Comparison of ENCODE assay signal across 22 cellular contexts in genomic region chr11:133905677-133906156, GRCh38. TPM values are rescaled to one million over a fixed set of nuclear protein-coding genes. Genes with fewer than 3 reads are reported as not detected.
A peak's percentile ranks its signal among the peaks of the same experiment; 100 is the strongest.
DNase-seq lines count a peak whose midpoint lies in the region; ATAC-seq and TF ChIP-seq lines count a peak whose summit lies in the region.
"Had no signal": no experiment of that assay in that cellular context is flagged by ENCODE, and none has a peak within 500 bp of the region (broad histone marks: within the 10 kb centered on the region; RNA-seq: fewer than 3 reads in every experiment).

No MANE protein-coding gene starts in this region.

- H3K4me1 Mint-ChIP-seq in activated naive CD4-positive, alpha-beta T cell treated with anti-CD3 and anti-CD28 coated beads, Interleukin-2, amount 10 ng/mL, durations not matched to agents 7 days and 5 days = no peaks in the 10 kb centered on the region
- no peaks in the 10 kb centered on the region for H3K4me1 Mint-ChIP-seq in chondrocyte (ENCODE audit: low read depth)
- H3K4me1 Mint-ChIP-seq: CD4-positive, alpha-beta memory T cell; stimulated activated naive CD8-positive, alpha-beta T cell treated with anti-CD3 and anti-CD28 coated beads, Interleukin-15, amount 100 ng/mL, for 72 hours had no signal

- H3K9me3 ChIP-seq in upper lobe of right lung = no peaks in the 10 kb centered on the region
- no peaks in the 10 kb centered on the region for H3K9me3 ChIP-seq in A673 (ENCODE audit: low read depth, low read length, poor library complexity, severe bottlenecking)
- H3K9me3 ChIP-seq: A549, upper lobe of left lung had no signal

- H3K27ac ChIP-seq in upper lobe of right lung = no peak overlapping the region
- no peak overlapping the region for H3K27ac ChIP-seq in A673 (ENCODE audit: low read depth, low read length, poor library complexity, severe bottlenecking)
- H3K27ac ChIP-seq: A549, upper lobe of left lung had no signal

- POLR2A ChIA-PET in A673 (lab: Charles Lee; ENCODE audit: low non-redundant PET) = no interaction called here

- no peaks in the 10 kb centered on the region for H3K27me3 Mint-ChIP-seq in activated naive CD4-positive, alpha-beta T cell treated with anti-CD3 and anti-CD28 coated beads, Interleukin-2, amount 10 ng/mL, durations not matched to agents 7 days and 5 days
- no peaks in the 10 kb centered on the region for H3K27me3 Mint-ChIP-seq in chondrocyte (ENCODE audit: low read depth)
- H3K27me3 Mint-ChIP-seq: activated CD8-positive, alpha-beta T cell treated with anti-CD3 and anti-CD28 coated beads for 36 hours; CD4-positive, alpha-beta memory T cell; natural killer cell treated with Interleukin-12 subunit alpha and Interleukin-12 subunit beta and Interleukin-15 and Interleukin-18, amount 100 ng/mL, for 72 hours; stimulated activated naive CD8-positive, alpha-beta T cell treated with anti-CD3 and anti-CD28 coated beads, Interleukin-15, amount 100 ng/mL, for 72 hours had no signal

- H3K4me3 ChIP-seq in upper lobe of right lung = no peak overlapping the region
- H3K4me3 ChIP-seq in A673 (ENCODE audit: low read depth, low read length, poor library complexity, severe bottlenecking) = no peak overlapping the region
- H3K4me3 ChIP-seq: A549, upper lobe of left lung had no signal

- H3K27me3 ChIP-seq in upper lobe of right lung = no peaks in the 10 kb centered on the region
- H3K27me3 ChIP-seq in A673 (replicated peaks; ENCODE audit: insufficient read depth, low read depth, low read length, poor library complexity) = no peaks in the 10 kb centered on the region
- H3K27me3 ChIP-seq: upper lobe of left lung had no signal

- no peaks in the 10 kb centered on the region for H3K9me3 Mint-ChIP-seq in activated naive CD4-positive, alpha-beta T cell treated with anti-CD3 and anti-CD28 coated beads, Interleukin-2, amount 10 ng/mL, durations not matched to agents 7 days and 5 days
- H3K9me3 Mint-ChIP-seq in chondrocyte (ENCODE audit: low read depth) = no peaks in the 10 kb centered on the region
- H3K9me3 Mint-ChIP-seq: activated CD8-positive, alpha-beta T cell treated with anti-CD3 and anti-CD28 coated beads for 36 hours; CD4-positive, alpha-beta memory T cell; natural killer cell treated with Interleukin-12 subunit alpha and Interleukin-12 subunit beta and Interleukin-15 and Interleukin-18, amount 100 ng/mL, for 72 hours; stimulated activated naive CD8-positive, alpha-beta T cell treated with anti-CD3 and anti-CD28 coated beads, Interleukin-15, amount 100 ng/mL, for 72 hours had no signal

- BruUV-seq in A673 (replicated peaks; lab: Mats Ljungman, UMichigan) = no TSS peak

- ATAC-seq in HG03039 (IDR thresholded peaks at IDR 0.05; ENCODE audit: unreplicated experiment) (peak; percentile 62), upper lobe of right lung (no peak), GM18873 (IDR thresholded peaks at IDR 0.05; ENCODE audit: low FRiP score, unreplicated experiment) (no peak)
- ATAC-seq: A549; natural killer cell treated with Interleukin-12 subunit alpha and Interleukin-12 subunit beta and Interleukin-15 and Interleukin-18, amount 100 ng/mL, for 72 hours; Right ventricle myocardium inferior; stimulated activated naive CD8-positive, alpha-beta T cell treated with anti-CD3 and anti-CD28 coated beads, Interleukin-15, amount 100 ng/mL, for 72 hours had no signal

- peak; percentile 17 for DNase-seq in activated naive CD4-positive, alpha-beta T cell treated with anti-CD3 and anti-CD28 coated beads, Interleukin-2, amount 10 ng/mL, durations not matched to agents 7 days and 5 days
- no peak for DNase-seq in activated naive CD4-positive, alpha-beta T cell treated with Interleukin-2 at 50 U/mL for 16 hours
- peak; percentile 55 for DNase-seq in chondrocyte (ENCODE audit: low spot score)
- DNase-seq in upper lobe of right lung = peak; percentile 47
- DNase-seq in A673 (ENCODE audit: low spot score) = no peak
- DNase-seq in stimulated activated CD4-positive, alpha-beta T cell treated with anti-CD3 and anti-CD28 coated beads, Interleukin-4, amount 100 ng/mL, for 4 hours = no peak
- DNase-seq: activated CD8-positive, alpha-beta T cell treated with anti-CD3 and anti-CD28 coated beads for 36 hours; CD4-positive, alpha-beta memory T cell; cerebellar nuclear complex; DMS79 treated with DMSO at 0.1 percent for 48 hours; GOT3; mesenchymal stem cell; NCI-H146; NCI-H226; stimulated activated naive CD8-positive, alpha-beta T cell treated with anti-CD3 and anti-CD28 coated beads, Interleukin-15, amount 100 ng/mL, for 72 hours; T-helper 1 cell; upper lobe of left lung had no signal

- CTCF ChIA-PET in activated naive CD4-positive, alpha-beta T cell treated with anti-CD3 and anti-CD28 coated beads, Interleukin-2, amount 10 ng/mL, durations not matched to agents 7 days and 5 days (lab: Charles Lee) = no interaction called here
- CTCF ChIA-PET in A673 (lab: Charles Lee) = no interaction called here

- TF ChIP-seq CTCF in chondrocyte (IDR thresholded peaks at IDR 0.05) (no peak), upper lobe of right lung (IDR thresholded peaks at IDR 0.05) (no peak), A673 (conservative IDR thresholded peaks at IDR 0.05; ENCODE audit: low read depth, low read length) (no peak)

- no peak overlapping the region for H3K27ac Mint-ChIP-seq in activated naive CD4-positive, alpha-beta T cell treated with anti-CD3 and anti-CD28 coated beads, Interleukin-2, amount 10 ng/mL, durations not matched to agents 7 days and 5 days
- no peak overlapping the region for H3K27ac Mint-ChIP-seq in chondrocyte (ENCODE audit: unreplicated experiment)
- H3K27ac Mint-ChIP-seq: activated CD8-positive, alpha-beta T cell treated with anti-CD3 and anti-CD28 coated beads for 36 hours; natural killer cell treated with Interleukin-12 subunit alpha and Interleukin-12 subunit beta and Interleukin-15 and Interleukin-18, amount 100 ng/mL, for 72 hours had no signal

- H3K36me3 Mint-ChIP-seq in activated naive CD4-positive, alpha-beta T cell treated with anti-CD3 and anti-CD28 coated beads, Interleukin-2, amount 10 ng/mL, durations not matched to agents 7 days and 5 days = peaks cover 61% of the 10 kb centered on the region
- H3K36me3 Mint-ChIP-seq in chondrocyte (ENCODE audit: low read depth) = peaks cover 10% of the 10 kb centered on the region
- H3K36me3 Mint-ChIP-seq: natural killer cell treated with Interleukin-12 subunit alpha and Interleukin-12 subunit beta and Interleukin-15 and Interleukin-18, amount 100 ng/mL, for 72 hours had no signal

- H3K4me3 Mint-ChIP-seq in activated naive CD4-positive, alpha-beta T cell treated with anti-CD3 and anti-CD28 coated beads, Interleukin-2, amount 10 ng/mL, durations not matched to agents 7 days and 5 days = no peak overlapping the region
- no peak overlapping the region for H3K4me3 Mint-ChIP-seq in chondrocyte (ENCODE audit: unreplicated experiment)
- H3K4me3 Mint-ChIP-seq: activated CD8-positive, alpha-beta T cell treated with anti-CD3 and anti-CD28 coated beads for 36 hours; CD4-positive, alpha-beta memory T cell; natural killer cell treated with Interleukin-12 subunit alpha and Interleukin-12 subunit beta and Interleukin-15 and Interleukin-18, amount 100 ng/mL, for 72 hours; stimulated activated naive CD8-positive, alpha-beta T cell treated with anti-CD3 and anti-CD28 coated beads, Interleukin-15, amount 100 ng/mL, for 72 hours had no signal

- H3K36me3 ChIP-seq in upper lobe of right lung = no peaks in the 10 kb centered on the region
- H3K36me3 ChIP-seq in A673 (ENCODE audit: insufficient read depth, low read length, poor library complexity, severe bottlenecking) = no peaks in the 10 kb centered on the region
- H3K36me3 ChIP-seq: upper lobe of left lung had no signal

- intact Hi-C loops in upper lobe of right lung (cut with DNase I) (no loop called here), A673 (cut with micrococcal nuclease; ENCODE audit: unreplicated experiment) (no loop called here)

- no peaks in the 10 kb centered on the region for H3K4me1 ChIP-seq in upper lobe of right lung
- H3K4me1 ChIP-seq in A673 (ENCODE audit: insufficient read depth, low read length, poor library complexity, severe bottlenecking) = no peaks in the 10 kb centered on the region
- H3K4me1 ChIP-seq: A549, upper lobe of left lung had no signal

RNA-seq across cellular contexts. Expression of gene IGSF9B, which starts 51.1 kb away (rescaled TPM):
- 8.4 to 18.3 TPM (median 9.3 TPM) in 3 replicates for total RNA-seq in chondrocyte
- 2.9 TPM for total RNA-seq in upper lobe of right lung
- total RNA-seq in A673 (2021) = 10.1 and 14.2 TPM in 2 replicates

Comparison
In these comparisons a context has a peak if more than half of its experiments do, and no peak if none do; other contexts are left out.
1. DNase-seq: peak in activated naive CD4-positive, alpha-beta T cell treated with anti-CD3 and anti-CD28 coated beads, Interleukin-2, amount 10 ng/mL, durations not matched to agents 7 days and 5 days (single experiment), chondrocyte (single experiment) and upper lobe of right lung (single experiment); none in activated naive CD4-positive, alpha-beta T cell treated with Interleukin-2 at 50 U/mL for 16 hours (single experiment), A673 (single experiment) and stimulated activated CD4-positive, alpha-beta T cell treated with anti-CD3 and anti-CD28 coated beads, Interleukin-4, amount 100 ng/mL, for 4 hours (0 of 2).